8 cellular contexts compared by ENCODE assay signal in genomic region chr16:85616608-85617311, GRCh38. TPM values are rescaled to one million over a fixed set of nuclear protein-coding genes. Genes with fewer than 3 reads are reported as not detected.
A peak's percentile ranks its signal among the peaks of the same experiment; 100 is the strongest.
DNase-seq lines count a peak whose midpoint lies in the region; ATAC-seq and TF ChIP-seq lines count a peak whose summit lies in the region.

No MANE protein-coding gene starts in this region.

- TF ChIP-seq CTCF in GM23338 (conservative IDR thresholded peaks at IDR 0.05; ENCODE audit: low read depth in 2 of 2) = no peak
- TF ChIP-seq CTCF in heart right ventricle (IDR thresholded peaks at IDR 0.05) = no peak

- no peaks in the 10 kb centered on the region for H3K9me3 ChIP-seq in CD8-positive, alpha-beta memory T cell (ENCODE audit: low read length)
- H3K9me3 ChIP-seq in heart right ventricle = no peaks in the 10 kb centered on the region

- H3K9me3 Mint-ChIP-seq in CD8-positive, alpha-beta memory T cell = no peaks in the 10 kb centered on the region
- H3K9me3 Mint-ChIP-seq in GM23338 (no peaks in the 10 kb centered on the region), T-cell (no peaks in the 10 kb centered on the region)
- H3K9me3 Mint-ChIP-seq in stimulated activated naive B cell treated with anti-CD40 and anti-IgM and Interleukin-4, amounts not matched to agents 10 μg/mL and 1 μg/mL and 100 μg/mL, for 72 hours = no peaks in the 10 kb centered on the region

- peak overlapping the region in 6 of 8 donors; percentile 56 to 90 (median 88) for H3K27ac Mint-ChIP-seq in CD8-positive, alpha-beta memory T cell
- H3K27ac Mint-ChIP-seq in GM23338 = no peak overlapping the region
- peak overlapping the region; percentile 28 to 74 for H3K27ac Mint-ChIP-seq in T-cell
- H3K27ac Mint-ChIP-seq in stimulated activated naive B cell treated with anti-CD40 and anti-IgM and Interleukin-4, amounts not matched to agents 10 μg/mL and 1 μg/mL and 100 μg/mL, for 72 hours = peak overlapping the region; percentile 95

- CTCF ChIA-PET in CD8-positive, alpha-beta memory T cell (lab: Charles Lee) = interaction anchor here (0.7 to 10.5 kb wide), 50 partner anchors 8 to 226 kb away, joined by 3 to 205 read pairs (median 5); partner anchors contain the start of gene GINS2
- CTCF ChIA-PET in T-cell (lab: Charles Lee) = interaction anchor here (0.6 to 2.7 kb wide), 27 partner anchors 10 to 308 kb away, joined by 3 to 13 read pairs (median 4); no protein-coding TSS in a partner anchor

- H3F3A ChIP-seq in GM23338 (replicated peaks; ENCODE audit: low read depth) = peaks cover 8% of the 10 kb centered on the region

- no peaks in the 10 kb centered on the region for H3K36me3 ChIP-seq in CD8-positive, alpha-beta memory T cell (ENCODE audit: insufficient read depth, low read length)
- H3K36me3 ChIP-seq in GM23338 (ENCODE audit: insufficient read depth) = no peaks in the 10 kb centered on the region
- H3K36me3 ChIP-seq in heart right ventricle = no peaks in the 10 kb centered on the region

- DNase-seq in CD8-positive, alpha-beta memory T cell = peak in 1 of 5 donors; percentile 34
- DNase-seq in GM23338 (ENCODE audit: low spot score) = no peak
- peak in 3 of 34 experiments; percentile 17 to 50 (median 23) for DNase-seq in T-cell
- peak; percentile 49 to 64 for DNase-seq in heart right ventricle
- DNase-seq in stimulated activated naive B cell treated with anti-CD40 and anti-IgM and Interleukin-4, amounts not matched to agents 10 μg/mL and 1 μg/mL and 100 μg/mL, for 72 hours = peak; percentile 72
- no peak for DNase-seq in NCI-H774 (lab: John Stamatoyannopoulos, UW)
- no peak for DNase-seq in EL
- DNase-seq in effector CD4-positive, alpha-beta T cell = no peak

- no peaks in the 10 kb centered on the region for H3K9me2 ChIP-seq in GM23338 (ENCODE audit: insufficient read depth)

- peak overlapping the region; percentile 98; the same call in 1 of the 2 replicates for H3K4me2 ChIP-seq in GM23338

- peaks cover 0 to 26% (median 0%) of the 10 kb centered on the region in 3 donors for H3K36me3 Mint-ChIP-seq in CD8-positive, alpha-beta memory T cell
- H3K36me3 Mint-ChIP-seq in GM23338 (ENCODE audit: low read depth) (peaks cover 27% of the 10 kb centered on the region), T-cell (peaks cover 5% of the 10 kb centered on the region)
- peaks cover 0 to 8% of the 10 kb centered on the region in 2 donors for H3K36me3 Mint-ChIP-seq in stimulated activated naive B cell treated with anti-CD40 and anti-IgM and Interleukin-4, amounts not matched to agents 10 μg/mL and 1 μg/mL and 100 μg/mL, for 72 hours

- POLR2A ChIA-PET in CD8-positive, alpha-beta memory T cell (lab: Charles Lee) = interaction anchor here (1.0 to 5.1 kb wide), 6 partner anchors 47 to 201 kb away, joined by 3 to 32 read pairs (median 4); no protein-coding TSS in a partner anchor
- POLR2A ChIA-PET in T-cell (lab: Charles Lee) = interaction anchor here in 1 of 2 donors (0.6 kb wide), 1 partner anchor 317 kb away, joined by 4 read pairs; no protein-coding TSS in a partner anchor

- H3K27me3 Mint-ChIP-seq in CD8-positive, alpha-beta memory T cell = no peaks in the 10 kb centered on the region
- H3K27me3 Mint-ChIP-seq in GM23338 (ENCODE audit: insufficient read depth, low read depth, poor library complexity) (peaks cover 14% of the 10 kb centered on the region), T-cell (peaks cover 0 to 3% of the 10 kb centered on the region in 2 donors)
- H3K27me3 Mint-ChIP-seq in stimulated activated naive B cell treated with anti-CD40 and anti-IgM and Interleukin-4, amounts not matched to agents 10 μg/mL and 1 μg/mL and 100 μg/mL, for 72 hours = no peaks in the 10 kb centered on the region

- no peak overlapping the region for H2AFZ ChIP-seq in GM23338

- peak overlapping the region; percentile 61 to 85 (median 76) for H3K4me3 Mint-ChIP-seq in CD8-positive, alpha-beta memory T cell
- H3K4me3 Mint-ChIP-seq in GM23338 (peak overlapping the region; percentile 27; the same call in 2 of the 3 replicates), T-cell (peak overlapping the region; percentile 60 to 78 (median 65))
- peak overlapping the region; percentile 70 to 80 for H3K4me3 Mint-ChIP-seq in stimulated activated naive B cell treated with anti-CD40 and anti-IgM and Interleukin-4, amounts not matched to agents 10 μg/mL and 1 μg/mL and 100 μg/mL, for 72 hours

- peaks cover 62% of the 10 kb centered on the region for H4K20me1 ChIP-seq in GM23338 (replicated peaks; ENCODE audit: insufficient read depth)

- peaks cover 36% of the 10 kb centered on the region for H3K4me1 ChIP-seq in CD8-positive, alpha-beta memory T cell (ENCODE audit: insufficient read depth, low read length)
- H3K4me1 ChIP-seq in GM23338 (ENCODE audit: insufficient read depth) = peaks cover 33% of the 10 kb centered on the region
- H3K4me1 ChIP-seq in heart right ventricle = peaks cover 22 to 70% (median 58%) of the 10 kb centered on the region in 9 donors

- H3K27me3 ChIP-seq in CD8-positive, alpha-beta memory T cell (ENCODE audit: insufficient read depth, low read length, poor library complexity, severe bottlenecking) = no peaks in the 10 kb centered on the region
- no peaks in the 10 kb centered on the region for H3K27me3 ChIP-seq in GM23338 (ENCODE audit: insufficient read depth)
- no peaks in the 10 kb centered on the region for H3K27me3 ChIP-seq in heart right ventricle

- peak overlapping the region; percentile 33 for H3K27ac ChIP-seq in CD8-positive, alpha-beta memory T cell (ENCODE audit: low read depth, low read length)
- no peak overlapping the region for H3K27ac ChIP-seq in GM23338 (ENCODE audit: low read depth)
- H3K27ac ChIP-seq in heart right ventricle = peak overlapping the region; percentile 3 to 98 (median 92)

- WGBS in heart right ventricle, 2 donors = 35 to 44% methylated on average over 28 of the region's 28 CpGs

- intact Hi-C loops in heart right ventricle (cut with DNase I) = loop anchor here in 3 of 10 donors (10.0 kb wide), 3 partner anchors 222 to 342 kb away; no protein-coding TSS in a partner anchor

- peaks cover 39 to 71% (median 56%) of the 10 kb centered on the region in 3 donors for H3K4me1 Mint-ChIP-seq in CD8-positive, alpha-beta memory T cell
- H3K4me1 Mint-ChIP-seq in GM23338 (peaks cover 55% of the 10 kb centered on the region), T-cell (peaks cover 39 to 59% (median 46%) of the 10 kb centered on the region in 3 donors)
- H3K4me1 Mint-ChIP-seq in stimulated activated naive B cell treated with anti-CD40 and anti-IgM and Interleukin-4, amounts not matched to agents 10 μg/mL and 1 μg/mL and 100 μg/mL, for 72 hours = peaks cover 33 to 71% of the 10 kb centered on the region in 2 donors

- ATAC-seq in GM23338 (no peak), T-cell (replicated peaks in 1 of 4) (no peak), heart right ventricle (peak in 5 of 8 donors; percentile 4 to 25 (median 11))
- peak; percentile 70 to 72 for ATAC-seq in stimulated activated naive B cell treated with anti-CD40 and anti-IgM and Interleukin-4, amounts not matched to agents 10 μg/mL and 1 μg/mL and 100 μg/mL, for 72 hours (replicated peaks)

- H3K79me2 ChIP-seq in GM23338 (replicated peaks; ENCODE audit: insufficient read depth) = peaks cover 84% of the 10 kb centered on the region

- peak overlapping the region; percentile 55 for H3K4me3 ChIP-seq in CD8-positive, alpha-beta memory T cell (ENCODE audit: low read length)
- H3K4me3 ChIP-seq in GM23338 (peak overlapping the region; percentile 34; the same call in 1 of the 2 replicates), heart right ventricle (peak overlapping the region in 6 of 10 donors; percentile 8 to 61 (median 18))

TF ChIP-seq in GM23338, 12 proteins besides CTCF, POLR2A, EP300 and RAD21 (continues in another document):
- TF ChIP-seq EZH2 (IDR thresholded peaks at IDR 0.05; ENCODE audit: low read depth, unreplicated experiment) (no peak), POLR2AphosphoS5 (IDR thresholded peaks at IDR 0.05; ENCODE audit: low read depth) (no peak), EZH2phosphoT487 (IDR thresholded peaks at IDR 0.05; ENCODE audit: unreplicated experiment) (no peak), JUNB (IDR thresholded peaks at IDR 0.05; ENCODE audit: unreplicated experiment) (no peak), REST (IDR thresholded peaks at IDR 0.05; ENCODE audit: unreplicated experiment) (no peak)

RNA-seq across cellular contexts. Expression of gene GSE1, which starts 3.6 kb away (rescaled TPM):
- total RNA-seq in CD8-positive, alpha-beta memory T cell = 10 to 100 TPM; 27.8 to 28.5 TPM
- 5.5 TPM for polyA plus RNA-seq in CD8-positive, alpha-beta memory T cell
- total RNA-seq in GM23338 (2014; rRNA removed; shearing (Covaris generic)) = 118 and 135 TPM in 2 replicates
- polyA plus RNA-seq in GM23338 (2016; fragmentation: Nextera tagmentation; extraction: Ambion mirVana) (32.4 and 34.0 TPM in 2 replicates), heart right ventricle (10 to 100 TPM; 15.6 to 25.0 TPM)
- total RNA-seq in T-cell (10 to 100 TPM; 29.1 to 61.7 (median 37.4) TPM), heart right ventricle (10 to 100 TPM; 31.1 to 53.2 (median 33.6) TPM)

Comparison
In these comparisons a context has a peak if more than half of its experiments do, and no peak if none do; other contexts are left out.
1. DNase-seq: peak in heart right ventricle (2 of 2) and stimulated activated naive B cell treated with anti-CD40 and anti-IgM and Interleukin-4, amounts not matched to agents 10 μg/mL and 1 μg/mL and 100 μg/mL, for 72 hours (single experiment); none in GM23338 (single experiment), NCI-H774 (single experiment), EL (single experiment) and effector CD4-positive, alpha-beta T cell (single experiment).
2. ATAC-seq: peak in heart right ventricle (5 of 8) and stimulated activated naive B cell treated with anti-CD40 and anti-IgM and Interleukin-4, amounts not matched to agents 10 μg/mL and 1 μg/mL and 100 μg/mL, for 72 hours (2 of 2); none in GM23338 (single experiment) and T-cell (0 of 4).
3. Peak in every context shown above with its lines, with median percentiles within 50 percentile points of each other: H3K4me3 ChIP-seq and H3K4me3 Mint-ChIP-seq.